ENCODE assay signal across 1 cellular context in the genomic region with DNA sequence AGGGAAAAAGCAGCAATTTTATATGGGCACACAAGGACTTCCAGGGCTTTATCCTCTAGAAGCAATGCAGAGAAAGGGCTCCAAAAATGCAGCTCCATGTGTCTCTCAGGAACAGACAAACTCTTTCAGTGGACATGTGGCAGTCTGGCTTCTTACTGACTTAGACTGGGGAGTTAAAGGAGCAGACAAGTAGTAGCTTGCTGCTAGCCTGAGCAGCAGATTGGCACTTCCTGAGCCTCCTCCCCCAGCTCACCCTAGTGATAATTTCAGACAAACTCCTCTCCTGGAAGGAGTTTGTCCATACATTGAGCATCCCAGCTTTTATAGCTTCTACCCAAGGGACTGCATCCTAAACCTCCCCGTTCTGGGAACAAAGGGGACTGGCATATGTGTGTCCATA.
TF ChIP-seq lines count a peak whose summit lies in the region.

No MANE protein-coding gene starts in this region.

TF ChIP-seq in IMR-90, 13 proteins besides CTCF, POLR2A, EP300 and RAD21:
- no peak for TF ChIP-seq SMC3 (IDR thresholded peaks at IDR 0.05; ENCODE audit: low read depth, low read length)
- TF ChIP-seq, protein P1, sequence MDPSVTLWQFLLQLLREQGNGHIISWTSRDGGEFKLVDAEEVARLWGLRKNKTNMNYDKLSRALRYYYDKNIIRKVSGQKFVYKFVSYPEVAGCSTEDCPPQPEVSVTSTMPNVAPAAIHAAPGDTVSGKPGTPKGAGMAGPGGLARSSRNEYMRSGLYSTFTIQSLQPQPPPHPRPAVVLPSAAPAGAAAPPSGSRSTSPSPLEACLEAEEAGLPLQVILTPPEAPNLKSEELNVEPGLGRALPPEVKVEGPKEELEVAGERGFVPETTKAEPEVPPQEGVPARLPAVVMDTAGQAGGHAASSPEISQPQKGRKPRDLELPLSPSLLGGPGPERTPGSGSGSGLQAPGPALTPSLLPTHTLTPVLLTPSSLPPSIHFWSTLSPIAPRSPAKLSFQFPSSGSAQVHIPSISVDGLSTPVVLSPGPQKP (IDR thresholded peaks at IDR 0.05; ENCODE audit: borderline replicate concordance, low read depth, low read length): no peak
- TF ChIP-seq MXI1 (IDR thresholded peaks at IDR 0.05; ENCODE audit: borderline replicate concordance, low read depth, low read length): no peak
- no peak for TF ChIP-seq CEBPB (IDR thresholded peaks at IDR 0.05; ENCODE audit: low read depth, low read length)
- TF ChIP-seq BHLHE40 (IDR thresholded peaks at IDR 0.05; ENCODE audit: low read depth, low read length): no peak
